8 cellular contexts compared by ENCODE assay signal in genomic region chr6:2196079-2196679, GRCh38. TPM values are rescaled to one million over a fixed set of nuclear protein-coding genes. Genes with fewer than 3 reads are reported as not detected.
A peak's percentile ranks its signal among the peaks of the same experiment; 100 is the strongest.
DNase-seq lines count a peak whose midpoint lies in the region; ATAC-seq and TF ChIP-seq lines count a peak whose summit lies in the region.

No MANE protein-coding gene starts in this region.

- no peak overlapping the region for H3K4me3 ChIP-seq in AG04449 (ENCODE audit: low read depth, low read length)

- no peaks in the 10 kb centered on the region for H3K36me3 Mint-ChIP-seq in activated CD4-positive, alpha-beta memory T cell treated with anti-CD3 and anti-CD28 coated beads, Interleukin-2, amount 10 ng/mL, durations not matched to agents 7 days and 5 days (ENCODE audit: low read depth)

- no peaks in the 10 kb centered on the region for H3K9me3 Mint-ChIP-seq in activated CD4-positive, alpha-beta memory T cell treated with anti-CD3 and anti-CD28 coated beads, Interleukin-2, amount 10 ng/mL, durations not matched to agents 7 days and 5 days

- no peaks in the 10 kb centered on the region for H3K4me1 Mint-ChIP-seq in activated CD4-positive, alpha-beta memory T cell treated with anti-CD3 and anti-CD28 coated beads, Interleukin-2, amount 10 ng/mL, durations not matched to agents 7 days and 5 days

- no peak for DNase-seq in AG04449 (ENCODE audit: low read depth, low spot score)
- DNase-seq in GM04504 (ENCODE audit: low read depth): peak; percentile 19
- peak; percentile 67 for DNase-seq in LoVo (ENCODE audit: low spot score)
- peak; percentile 30 to 35 for DNase-seq in SHP77 (lab: John Stamatoyannopoulos, UW)
- peak; percentile 65 to 76 for DNase-seq in dermis microvascular lymphatic vessel endothelial cell (ENCODE audit: low read depth in 2 of 2)
- DNase-seq in lung microvascular endothelial cell (ENCODE audit: low read depth in 2 of 2): peak; percentile 74 to 82
- DNase-seq in activated CD4-positive, alpha-beta memory T cell treated with anti-CD3 and anti-CD28 coated beads, Interleukin-2, amount 10 ng/mL, durations not matched to agents 7 days and 5 days: no peak

- POLR2A ChIA-PET in AG04449 (lab: Yijun Ruan, JAX): no interaction called here
- POLR2A ChIA-PET in activated CD4-positive, alpha-beta memory T cell treated with anti-CD3 and anti-CD28 coated beads, Interleukin-2, amount 10 ng/mL, durations not matched to agents 7 days and 5 days (lab: Charles Lee): no interaction called here

- H3K27ac Mint-ChIP-seq in activated CD4-positive, alpha-beta memory T cell treated with anti-CD3 and anti-CD28 coated beads, Interleukin-2, amount 10 ng/mL, durations not matched to agents 7 days and 5 days: no peak overlapping the region

- CTCF ChIA-PET in AG04449 (lab: Yijun Ruan, JAX): interaction anchor here (0.7 to 3.1 kb wide), 9 partner anchors 9 to 600 kb away, joined by 3 to 15 read pairs (median 5); no protein-coding TSS in a partner anchor
- CTCF ChIA-PET in activated CD4-positive, alpha-beta memory T cell treated with anti-CD3 and anti-CD28 coated beads, Interleukin-2, amount 10 ng/mL, durations not matched to agents 7 days and 5 days (lab: Charles Lee): interaction anchor here (1.0 to 2.0 kb wide), 2 partner anchors 13 kb away, joined by 3 to 7 read pairs; no protein-coding TSS in a partner anchor

- H3K4me3 Mint-ChIP-seq in activated CD4-positive, alpha-beta memory T cell treated with anti-CD3 and anti-CD28 coated beads, Interleukin-2, amount 10 ng/mL, durations not matched to agents 7 days and 5 days: no peak overlapping the region

- no peak for ATAC-seq in GM19328 (IDR thresholded peaks at IDR 0.05; ENCODE audit: unreplicated experiment)

- peak; percentile 55 for TF ChIP-seq CTCF in AG04449 (IDR thresholded peaks at IDR 0.05; ENCODE audit: insufficient read depth, low read length, missing control alignments)

- peaks cover 3% of the 10 kb centered on the region for H3K27me3 Mint-ChIP-seq in activated CD4-positive, alpha-beta memory T cell treated with anti-CD3 and anti-CD28 coated beads, Interleukin-2, amount 10 ng/mL, durations not matched to agents 7 days and 5 days

RNA-seq across cellular contexts. Expression of gene GMDS, which starts 49.2 kb away (rescaled TPM):
- total RNA-seq in dermis microvascular lymphatic vessel endothelial cell (6.2 and 9.2 TPM in 2 replicates), lung microvascular endothelial cell (7.2 and 7.7 TPM in 2 replicates)
- total RNA-seq in activated CD4-positive, alpha-beta memory T cell treated with anti-CD3 and anti-CD28 coated beads, Interleukin-2, amount 10 ng/mL, durations not matched to agents 7 days and 5 days: 10 to 100 TPM; 23.7 to 24.7 TPM

Comparison
In these comparisons a context has a peak if more than half of its experiments do, and no peak if none do; other contexts are left out.
1. DNase-seq: peak in GM04504 (single experiment), LoVo (single experiment), SHP77 (2 of 2), dermis microvascular lymphatic vessel endothelial cell (2 of 2) and lung microvascular endothelial cell (2 of 2); none in AG04449 (single experiment) and activated CD4-positive, alpha-beta memory T cell treated with anti-CD3 and anti-CD28 coated beads, Interleukin-2, amount 10 ng/mL, durations not matched to agents 7 days and 5 days (single experiment).